In genomic region chr4:94387965-94388364, GRCh38 we compare ENCODE assay signal across 5 cellular contexts. TPM values are rescaled to one million over a fixed set of nuclear protein-coding genes. Genes with fewer than 3 reads are reported as not detected.
"Had no signal": no experiment of that assay in that cellular context is flagged by ENCODE, and none has a peak within 500 bp of the region (broad histone marks: within the 10 kb centered on the region; RNA-seq: fewer than 3 reads in every experiment).

No MANE protein-coding gene starts in this region.

RNA-seq across cellular contexts. Expression of gene HPGDS, which starts 45.3 kb away (rescaled TPM):
- total RNA-seq: HepG2, HT-29, HT1080, IMR-90 had no signal
- polyA plus RNA-seq: HepG2, IgD-negative memory B cell, IMR-90 had no signal
